ENCODE assay signal across 17 cellular contexts in the genomic region with DNA sequence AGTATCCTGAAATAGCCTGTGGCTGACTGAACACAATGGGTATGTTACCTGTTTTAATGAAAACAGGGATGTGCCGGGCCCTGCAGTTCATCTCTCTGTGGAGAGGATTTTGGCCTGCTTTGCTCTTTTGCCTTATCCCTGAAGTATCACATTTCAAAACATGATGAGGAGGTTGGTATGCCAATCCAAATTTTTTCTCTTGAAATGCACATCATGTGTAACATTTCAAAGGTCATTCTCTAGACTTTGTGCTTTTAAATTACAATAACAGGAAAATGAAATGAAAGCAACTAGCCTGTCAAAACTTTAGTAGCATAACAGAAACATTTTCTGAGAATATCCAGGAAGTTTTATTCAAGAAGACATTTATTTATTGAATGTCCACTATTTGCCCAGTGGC.
DNase-seq lines count a peak whose midpoint lies in the region; ATAC-seq and TF ChIP-seq lines count a peak whose summit lies in the region.
"Had no signal": no experiment of that assay in that cellular context is flagged by ENCODE, and none has a peak within 500 bp of the region (broad histone marks: within the 10 kb centered on the region; RNA-seq: fewer than 3 reads in every experiment).

No MANE protein-coding gene starts in this region.

- H3K9me3 Mint-ChIP-seq in activated naive CD8-positive, alpha-beta T cell treated with anti-CD3 and anti-CD28 coated beads, Interleukin-2, amount 50 U/mL, for 24 hours: peaks cover 4% of the 10 kb centered on the region

- no peak overlapping the region for H3K9ac ChIP-seq in adipocyte (ENCODE audit: low read length)
- no peak overlapping the region for H3K9ac ChIP-seq in liver (ENCODE audit: low read depth in 1 of 2, low read length in 2 of 2)
- H3K9ac ChIP-seq: BLaER1 treated with 17β-estradiol and CSF1 and Interleukin-3, amounts not matched to agents 10 nM and 100 nM; GM23248 had no signal

- no peak for TF ChIP-seq RAD21 in liver (IDR thresholded peaks at IDR 0.05)

- no peak overlapping the region for H3K27ac Mint-ChIP-seq in activated naive CD8-positive, alpha-beta T cell treated with anti-CD3 and anti-CD28 coated beads, Interleukin-2, amount 50 U/mL, for 24 hours
- H3K27ac Mint-ChIP-seq: B cell; CD8-positive, alpha-beta T cell had no signal

- DNase-seq in LNCaP clone FGC (ENCODE audit: low read depth) (peak; percentile 3), adipocyte (ENCODE audit: low read depth) (peak; percentile 12), fibroblast of peridontal ligament (ENCODE audit: extremely low read depth) (peak; percentile 3), NOMO-1 (lab: John Stamatoyannopoulos, UW; ENCODE audit: unreplicated experiment in 2 of 2) (no peak), ovary (no peak)
- DNase-seq in stimulated activated CD4-positive, alpha-beta T cell treated with anti-CD3 and anti-CD28 coated beads, Interleukin-2, amount 100 ng/mL, for 48 hours: no peak
- DNase-seq in activated naive CD8-positive, alpha-beta T cell treated with anti-CD3 and anti-CD28 coated beads, Interleukin-2, amount 50 U/mL, for 24 hours: no peak
- DNase-seq: Calu3; CD8-positive, alpha-beta T cell; DMS79 treated with DMSO at 0.1 percent for 48 hours; GF-D8; GM23248; IMR-90 had no signal

- H3K4me1 Mint-ChIP-seq in activated naive CD8-positive, alpha-beta T cell treated with anti-CD3 and anti-CD28 coated beads, Interleukin-2, amount 50 U/mL, for 24 hours: no peaks in the 10 kb centered on the region
- H3K4me1 Mint-ChIP-seq: B cell had no signal

- H3K36me3 ChIP-seq in adipocyte (ENCODE audit: control insufficient read depth, insufficient read depth, low read length, severe bottlenecking) (no peaks in the 10 kb centered on the region), liver (ENCODE audit: control insufficient read depth in 4 of 4, insufficient read depth in 3 of 4, low read depth in 1 of 4, low read length in 3 of 4) (no peaks in the 10 kb centered on the region), ovary (no peaks in the 10 kb centered on the region)
- H3K36me3 ChIP-seq: BLaER1 treated with 17β-estradiol and CSF1 and Interleukin-3, amounts not matched to agents 10 nM and 100 nM; HAP-1 had no signal

- TF ChIP-seq CTCF in LNCaP clone FGC (IDR thresholded peaks at IDR 0.05; ENCODE audit: control insufficient read depth, extremely low read depth, insufficient read depth) (no peak), liver (IDR thresholded peaks at IDR 0.05; ENCODE audit: low read depth, low read length, missing input control) (no peak), ovary (IDR thresholded peaks at IDR 0.05) (no peak)

- no peak for ATAC-seq in activated naive CD8-positive, alpha-beta T cell treated with anti-CD3 and anti-CD28 coated beads, Interleukin-2, amount 50 U/mL, for 24 hours
- ATAC-seq: CD8-positive, alpha-beta T cell had no signal

- H3K4me3 ChIP-seq in LNCaP clone FGC (ENCODE audit: low read depth, low read length): no peak overlapping the region
- H3K4me3 ChIP-seq in adipocyte (ENCODE audit: low read length): no peak overlapping the region
- no peak overlapping the region for H3K4me3 ChIP-seq in liver (ENCODE audit: low read depth in 1 of 3, low read length in 3 of 3)
- no peak overlapping the region for H3K4me3 ChIP-seq in ovary
- H3K4me3 ChIP-seq: BLaER1 treated with 17β-estradiol and CSF1 and Interleukin-3, amounts not matched to agents 10 nM and 100 nM; GM23248; HAP-1 had no signal

- TF ChIP-seq POLR2A in ovary (IDR thresholded peaks at IDR 0.05): no peak

- no peak for TF ChIP-seq EP300 in ovary (IDR thresholded peaks at IDR 0.05)

- H3K4me1 ChIP-seq in adipocyte (ENCODE audit: control insufficient read depth, insufficient read depth, low read length) (no peaks in the 10 kb centered on the region), liver (ENCODE audit: control insufficient read depth in 4 of 4, insufficient read depth in 4 of 4, low read length in 3 of 4) (no peaks in the 10 kb centered on the region), ovary (ENCODE audit: insufficient read depth) (no peaks in the 10 kb centered on the region)
- H3K4me1 ChIP-seq: HAP-1 had no signal

- H3K9me3 ChIP-seq in adipocyte (ENCODE audit: control insufficient read depth, low read length) (peaks cover 11% of the 10 kb centered on the region), liver (ENCODE audit: control insufficient read depth in 4 of 4, low read length in 3 of 4) (peaks cover 0 to 2% (median 0%) of the 10 kb centered on the region in 4 donors), ovary (no peaks in the 10 kb centered on the region)
- H3K9me3 ChIP-seq: HAP-1 had no signal

- H3K27me3 ChIP-seq in adipocyte (replicated peaks; ENCODE audit: control insufficient read depth, insufficient read depth, low read length) (no peaks in the 10 kb centered on the region), liver (ENCODE audit: control insufficient read depth in 4 of 4, insufficient read depth in 4 of 4, low read length in 3 of 4) (no peaks in the 10 kb centered on the region), ovary (no peaks in the 10 kb centered on the region)
- H3K27me3 ChIP-seq: BLaER1 treated with 17β-estradiol and CSF1 and Interleukin-3, amounts not matched to agents 10 nM and 100 nM had no signal

- no peaks in the 10 kb centered on the region for H3K36me3 Mint-ChIP-seq in activated naive CD8-positive, alpha-beta T cell treated with anti-CD3 and anti-CD28 coated beads, Interleukin-2, amount 50 U/mL, for 24 hours (ENCODE audit: low read depth)
- H3K36me3 Mint-ChIP-seq: CD8-positive, alpha-beta T cell had no signal

- WGBS in liver: 32% methylated on average over 1 of the region's 1 CpG
- 2 to 18% (median 10%) methylated on average over 1 of the region's 1 CpG for WGBS in ovary, 3 donors

- H3K4me3 Mint-ChIP-seq in activated naive CD8-positive, alpha-beta T cell treated with anti-CD3 and anti-CD28 coated beads, Interleukin-2, amount 50 U/mL, for 24 hours: no peak overlapping the region
- H3K4me3 Mint-ChIP-seq: B cell; CD8-positive, alpha-beta T cell had no signal

- H3K27ac ChIP-seq in liver (ENCODE audit: low read depth in 1 of 2, low read length in 2 of 2) (no peak overlapping the region), ovary (no peak overlapping the region)
- H3K27ac ChIP-seq: BLaER1 treated with 17β-estradiol and CSF1 and Interleukin-3, amounts not matched to agents 10 nM and 100 nM; GM23248 had no signal

- H3K27me3 Mint-ChIP-seq in activated naive CD8-positive, alpha-beta T cell treated with anti-CD3 and anti-CD28 coated beads, Interleukin-2, amount 50 U/mL, for 24 hours: no peaks in the 10 kb centered on the region

- intact Hi-C loops in ovary (cut with DNase I): no loop called here

TF ChIP-seq in liver, 16 proteins besides CTCF, POLR2A, EP300 and RAD21:
- TF ChIP-seq FOXA2 (IDR thresholded peaks at IDR 0.05) (no peak), NR2F2 (IDR thresholded peaks at IDR 0.05) (no peak), RXRA (IDR thresholded peaks at IDR 0.05) (peak in 1 of 2 donors; percentile 35), FOXA1 (IDR thresholded peaks at IDR 0.05) (no peak), JUND (IDR thresholded peaks at IDR 0.05) (no peak), HNF4A (conservative IDR thresholded peaks at IDR 0.05) (peak; percentile 33 to 79)
- TF ChIP-seq, protein P1, sequence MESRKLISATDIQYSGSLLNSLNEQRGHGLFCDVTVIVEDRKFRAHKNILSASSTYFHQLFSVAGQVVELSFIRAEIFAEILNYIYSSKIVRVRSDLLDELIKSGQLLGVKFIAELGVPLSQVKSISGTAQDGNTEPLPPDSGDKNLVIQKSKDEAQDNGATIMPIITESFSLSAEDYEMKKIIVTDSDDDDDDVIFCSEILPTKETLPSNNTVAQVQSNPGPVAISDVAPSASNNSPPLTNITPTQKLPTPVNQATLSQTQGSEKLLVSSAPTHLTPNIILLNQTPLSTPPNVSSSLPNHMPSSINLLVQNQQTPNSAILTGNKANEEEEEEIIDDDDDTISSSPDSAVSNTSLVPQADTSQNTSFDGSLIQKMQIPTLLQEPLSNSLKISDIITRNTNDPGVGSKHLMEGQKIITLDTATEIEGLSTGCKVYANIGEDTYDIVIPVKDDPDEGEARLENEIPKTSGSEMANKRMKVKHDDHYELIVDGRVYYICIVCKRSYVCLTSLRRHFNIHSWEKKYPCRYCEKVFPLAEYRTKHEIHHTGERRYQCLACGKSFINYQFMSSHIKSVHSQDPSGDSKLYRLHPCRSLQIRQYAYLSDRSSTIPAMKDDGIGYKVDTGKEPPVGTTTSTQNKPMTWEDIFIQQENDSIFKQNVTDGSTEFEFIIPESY (IDR thresholded peaks at IDR 0.05): no peak
- TF ChIP-seq, protein P2, sequence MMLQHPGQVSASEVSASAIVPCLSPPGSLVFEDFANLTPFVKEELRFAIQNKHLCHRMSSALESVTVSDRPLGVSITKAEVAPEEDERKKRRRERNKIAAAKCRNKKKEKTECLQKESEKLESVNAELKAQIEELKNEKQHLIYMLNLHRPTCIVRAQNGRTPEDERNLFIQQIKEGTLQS (IDR thresholded peaks at IDR 0.05): no peak

Comparison
In these comparisons a context has a peak if more than half of its experiments do, and no peak if none do; other contexts are left out.
1. DNase-seq: peak in LNCaP clone FGC (single experiment), adipocyte (single experiment) and fibroblast of peridontal ligament (single experiment); none in NOMO-1 (0 of 2), ovary (0 of 5), stimulated activated CD4-positive, alpha-beta T cell treated with anti-CD3 and anti-CD28 coated beads, Interleukin-2, amount 100 ng/mL, for 48 hours (0 of 2) and activated naive CD8-positive, alpha-beta T cell treated with anti-CD3 and anti-CD28 coated beads, Interleukin-2, amount 50 U/mL, for 24 hours (single experiment).